28 cellular contexts compared by ENCODE assay signal in the genomic region with DNA sequence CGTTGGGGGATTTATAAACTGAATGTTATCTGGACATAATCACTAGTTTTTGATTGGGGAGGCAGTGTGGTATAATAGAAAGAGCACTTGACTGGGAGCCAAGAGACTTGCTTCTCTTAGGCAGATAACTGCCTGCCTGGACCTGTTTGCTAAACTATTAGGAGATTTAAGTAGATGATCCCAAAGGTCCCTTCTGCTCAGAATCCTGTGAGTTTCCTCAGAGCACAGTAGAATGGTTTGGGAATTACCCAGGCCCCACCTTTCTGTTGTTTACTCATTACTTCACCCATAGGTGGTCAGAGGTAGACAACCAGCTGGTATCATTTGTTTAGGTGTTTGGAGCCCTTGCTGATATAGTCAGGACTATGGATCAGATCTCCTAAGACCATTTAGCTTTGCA. TPM values are rescaled to one million over a fixed set of nuclear protein-coding genes. Genes with fewer than 3 reads are reported as not detected.
"Had no signal": no experiment of that assay in that cellular context is flagged by ENCODE, and none has a peak within 500 bp of the region (broad histone marks: within the 10 kb centered on the region; RNA-seq: fewer than 3 reads in every experiment).

No MANE protein-coding gene starts in this region.

- ATAC-seq: activated CD8-positive, alpha-beta memory T cell treated with anti-CD3 and anti-CD28 coated beads, Interleukin-2, amount 10 ng/mL, durations not matched to agents 7 days and 5 days; activated CD8-positive, alpha-beta T cell treated with anti-CD3 and anti-CD28 coated beads, Interleukin-2, amount 10 ng/mL, durations not matched to agents 7 days and 5 days; activated T-cell treated with anti-CD3 and anti-CD28 coated beads, Interleukin-2, amount 50 U/mL, for 72 hours; body of pancreas; left colon; right lobe of liver; WTC11 had no signal

- H3K4me3 ChIP-seq: adrenal gland, body of pancreas, cardiac muscle cell, coronary artery, dorsolateral prefrontal cortex, right lobe of liver, testis, transverse colon had no signal

- DNase-seq: activated CD4-positive, alpha-beta T cell treated with anti-CD3 and anti-CD28 coated beads for 1 hour; activated CD4-positive, alpha-beta T cell treated with anti-CD3 and anti-CD28 coated beads, Interleukin-2, amount 10 ng/mL, durations not matched to agents 7 days and 5 days; activated CD8-positive, alpha-beta memory T cell treated with anti-CD3 and anti-CD28 coated beads, Interleukin-2, amount 10 ng/mL, durations not matched to agents 7 days and 5 days; activated CD8-positive, alpha-beta T cell treated with anti-CD3 and anti-CD28 coated beads, Interleukin-2, amount 10 ng/mL, durations not matched to agents 7 days and 5 days; activated naive CD4-positive, alpha-beta T cell; activated naive CD8-positive, alpha-beta T cell treated with anti-CD3 and anti-CD28 coated beads for 36 hours; activated T-cell treated with anti-CD3 and anti-CD28 coated beads, Interleukin-2, amount 50 U/mL, for 72 hours; adrenal gland; aorta; body of pancreas; dorsolateral prefrontal cortex; effector memory CD4-positive, alpha-beta T cell; head of caudate nucleus; hippocampal formation; immature natural killer cell; kidney; left colon; naive B cell; nephron progenitor cell; right lobe of liver; stimulated activated CD4-positive, alpha-beta T cell treated with anti-CD3 and anti-CD28 coated beads, Interleukin-2, amount 100 ng/mL, for 48 hours; stimulated activated naive CD4-positive, alpha-beta T cell treated with Interleukin-2 at 50 U/mL for 16 hours; testis; transverse colon had no signal

RNA-seq across cellular contexts. Expression of a gene that starts 10.3 kb away (rescaled TPM):
- total RNA-seq: activated CD4-positive, alpha-beta T cell treated with anti-CD3 and anti-CD28 coated beads, Interleukin-2, amount 10 ng/mL, durations not matched to agents 7 days and 5 days; activated CD8-positive, alpha-beta memory T cell treated with anti-CD3 and anti-CD28 coated beads, Interleukin-2, amount 10 ng/mL, durations not matched to agents 7 days and 5 days; activated CD8-positive, alpha-beta T cell treated with anti-CD3 and anti-CD28 coated beads, Interleukin-2, amount 10 ng/mL, durations not matched to agents 7 days and 5 days; activated naive CD8-positive, alpha-beta T cell treated with anti-CD3 and anti-CD28 coated beads for 36 hours; activated T-cell treated with anti-CD3 and anti-CD28 coated beads, Interleukin-2, amount 50 U/mL, for 72 hours; T-helper 1 cell treated with Interleukin-12 subunit alpha and Interleukin-12 subunit beta and Interleukin-4 antibody, amounts not matched to agents 30 ng/mL and 1 ng/mL, for 36 hours had no signal
